1 cellular context compared by ENCODE assay signal in the genomic region with DNA sequence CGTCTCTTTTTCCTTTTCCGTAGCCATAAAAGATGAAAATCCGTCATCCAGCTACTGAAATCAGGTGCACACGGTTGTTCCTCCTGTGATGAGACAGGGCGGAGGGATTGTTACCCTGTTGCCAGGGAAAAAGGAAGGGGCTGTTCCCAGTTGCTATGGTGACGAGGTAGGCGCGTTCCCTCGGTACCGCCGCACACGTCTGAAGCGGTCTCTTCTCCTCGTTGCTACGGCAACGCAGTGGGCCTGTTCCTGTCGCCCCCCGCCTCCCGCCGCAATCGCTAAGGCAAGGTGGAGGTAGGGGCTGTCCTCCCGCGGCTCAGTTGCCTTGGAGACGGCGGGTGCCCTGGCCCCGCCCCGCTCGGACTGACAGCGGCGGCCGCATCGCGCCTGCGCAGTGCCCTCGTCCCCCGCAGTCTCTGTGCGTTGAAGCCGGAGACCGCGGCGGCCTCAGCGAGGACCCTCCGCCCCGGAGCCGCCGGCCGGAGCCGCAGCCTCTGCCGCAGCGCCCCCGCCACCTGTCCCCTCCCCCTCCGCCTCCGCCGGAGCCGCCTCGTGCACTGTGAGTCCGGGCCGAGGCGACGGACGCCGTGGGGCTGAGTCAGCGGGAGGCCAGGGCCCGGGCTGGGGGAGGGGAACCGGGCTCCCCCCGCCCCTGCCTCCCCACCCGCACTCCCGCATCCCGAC.
A peak's percentile ranks its signal among the peaks of the same experiment; 100 is the strongest.
TF ChIP-seq lines count a peak whose summit lies in the region.

Gene MAPRE3, plus strand, starts transcription at position 394 of the 684 bp plus-strand sequence. CDS start 51,582 bp downstream, outside the sequence.

TF ChIP-seq in H1, 55 proteins besides CTCF, POLR2A, EP300 and RAD21 (continued from another document):
- TF ChIP-seq, protein P1, sequence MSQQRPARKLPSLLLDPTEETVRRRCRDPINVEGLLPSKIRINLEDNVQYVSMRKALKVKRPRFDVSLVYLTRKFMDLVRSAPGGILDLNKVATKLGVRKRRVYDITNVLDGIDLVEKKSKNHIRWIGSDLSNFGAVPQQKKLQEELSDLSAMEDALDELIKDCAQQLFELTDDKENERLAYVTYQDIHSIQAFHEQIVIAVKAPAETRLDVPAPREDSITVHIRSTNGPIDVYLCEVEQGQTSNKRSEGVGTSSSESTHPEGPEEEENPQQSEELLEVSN (IDR thresholded peaks at IDR 0.05) = no peak
- TF ChIP-seq NANOG (IDR thresholded peaks at IDR 0.05; ENCODE audit: insufficient read depth, low read depth, low read length, poor library complexity, severe bottlenecking) = no peak
- peak in 1 of 2 experiments; percentile 48; a peak in 1 of 4 replicates for TF ChIP-seq HDAC2 (IDR thresholded peaks at IDR 0.05; ENCODE audit: borderline replicate concordance in 1 of 2, low read depth in 2 of 2, low read length in 2 of 2)
- no peak for TF ChIP-seq JUN (IDR thresholded peaks at IDR 0.05; ENCODE audit: low read depth, low read length)
- no peak for TF ChIP-seq KDM5A (IDR thresholded peaks at IDR 0.05; ENCODE audit: low read length)
- no peak for TF ChIP-seq RXRA (IDR thresholded peaks at IDR 0.05; ENCODE audit: insufficient read depth, low read depth, low read length)
- TF ChIP-seq CEBPB (IDR thresholded peaks at IDR 0.05; ENCODE audit: low read depth, low read length) = no peak
- no peak for TF ChIP-seq MAFK (IDR thresholded peaks at IDR 0.05; ENCODE audit: low read depth, low read length)
- TF ChIP-seq CTBP2 (IDR thresholded peaks at IDR 0.05; ENCODE audit: borderline replicate concordance, insufficient read depth, insufficient read length, low read length) = no peak
- no peak for TF ChIP-seq SP4 (IDR thresholded peaks at IDR 0.05; ENCODE audit: low read length)
- TF ChIP-seq CBX8 (IDR thresholded peaks at IDR 0.05; ENCODE audit: borderline replicate concordance, low read depth, low read length) = no peak
- no peak for TF ChIP-seq CBX5 (IDR thresholded peaks at IDR 0.05; ENCODE audit: low read depth, low read length)
- no peak for TF ChIP-seq BCL11A (IDR thresholded peaks at IDR 0.05; ENCODE audit: low read depth in 2 of 2, low read length in 2 of 2)
- no peak for TF ChIP-seq ATF3 (IDR thresholded peaks at IDR 0.05; ENCODE audit: insufficient read depth, low read depth, low read length)
- TF ChIP-seq CHD1 (IDR thresholded peaks at IDR 0.05; ENCODE audit: low read depth, low read length) = no peak
- no peak for TF ChIP-seq SUZ12 (IDR thresholded peaks at IDR 0.05; ENCODE audit: low read length)
- peak; percentile 81 for TF ChIP-seq KDM4A (IDR thresholded peaks at IDR 0.05; ENCODE audit: low read depth, low read length, severe bottlenecking)
- no peak for TF ChIP-seq RNF2 (IDR thresholded peaks at IDR 0.05; ENCODE audit: borderline replicate concordance, low read depth, low read length, missing control alignments, poor library complexity, severe bottlenecking)
- TF ChIP-seq YY1 (IDR thresholded peaks at IDR 0.05; ENCODE audit: low read depth, low read length) = no peak
- TF ChIP-seq RFX5 (IDR thresholded peaks at IDR 0.05; ENCODE audit: borderline replicate concordance, low read depth, low read length) = peak; percentile 48; the same call in 1 of the 2 replicates
- TF ChIP-seq, protein P2, sequence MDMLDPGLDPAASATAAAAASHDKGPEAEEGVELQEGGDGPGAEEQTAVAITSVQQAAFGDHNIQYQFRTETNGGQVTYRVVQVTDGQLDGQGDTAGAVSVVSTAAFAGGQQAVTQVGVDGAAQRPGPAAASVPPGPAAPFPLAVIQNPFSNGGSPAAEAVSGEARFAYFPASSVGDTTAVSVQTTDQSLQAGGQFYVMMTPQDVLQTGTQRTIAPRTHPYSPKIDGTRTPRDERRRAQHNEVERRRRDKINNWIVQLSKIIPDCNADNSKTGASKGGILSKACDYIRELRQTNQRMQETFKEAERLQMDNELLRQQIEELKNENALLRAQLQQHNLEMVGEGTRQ (IDR thresholded peaks at IDR 0.05; ENCODE audit: low read length) = no peak
- TF ChIP-seq ASH2L (IDR thresholded peaks at IDR 0.05; ENCODE audit: low read length) = peak; percentile 82
- TF ChIP-seq, protein P3, sequence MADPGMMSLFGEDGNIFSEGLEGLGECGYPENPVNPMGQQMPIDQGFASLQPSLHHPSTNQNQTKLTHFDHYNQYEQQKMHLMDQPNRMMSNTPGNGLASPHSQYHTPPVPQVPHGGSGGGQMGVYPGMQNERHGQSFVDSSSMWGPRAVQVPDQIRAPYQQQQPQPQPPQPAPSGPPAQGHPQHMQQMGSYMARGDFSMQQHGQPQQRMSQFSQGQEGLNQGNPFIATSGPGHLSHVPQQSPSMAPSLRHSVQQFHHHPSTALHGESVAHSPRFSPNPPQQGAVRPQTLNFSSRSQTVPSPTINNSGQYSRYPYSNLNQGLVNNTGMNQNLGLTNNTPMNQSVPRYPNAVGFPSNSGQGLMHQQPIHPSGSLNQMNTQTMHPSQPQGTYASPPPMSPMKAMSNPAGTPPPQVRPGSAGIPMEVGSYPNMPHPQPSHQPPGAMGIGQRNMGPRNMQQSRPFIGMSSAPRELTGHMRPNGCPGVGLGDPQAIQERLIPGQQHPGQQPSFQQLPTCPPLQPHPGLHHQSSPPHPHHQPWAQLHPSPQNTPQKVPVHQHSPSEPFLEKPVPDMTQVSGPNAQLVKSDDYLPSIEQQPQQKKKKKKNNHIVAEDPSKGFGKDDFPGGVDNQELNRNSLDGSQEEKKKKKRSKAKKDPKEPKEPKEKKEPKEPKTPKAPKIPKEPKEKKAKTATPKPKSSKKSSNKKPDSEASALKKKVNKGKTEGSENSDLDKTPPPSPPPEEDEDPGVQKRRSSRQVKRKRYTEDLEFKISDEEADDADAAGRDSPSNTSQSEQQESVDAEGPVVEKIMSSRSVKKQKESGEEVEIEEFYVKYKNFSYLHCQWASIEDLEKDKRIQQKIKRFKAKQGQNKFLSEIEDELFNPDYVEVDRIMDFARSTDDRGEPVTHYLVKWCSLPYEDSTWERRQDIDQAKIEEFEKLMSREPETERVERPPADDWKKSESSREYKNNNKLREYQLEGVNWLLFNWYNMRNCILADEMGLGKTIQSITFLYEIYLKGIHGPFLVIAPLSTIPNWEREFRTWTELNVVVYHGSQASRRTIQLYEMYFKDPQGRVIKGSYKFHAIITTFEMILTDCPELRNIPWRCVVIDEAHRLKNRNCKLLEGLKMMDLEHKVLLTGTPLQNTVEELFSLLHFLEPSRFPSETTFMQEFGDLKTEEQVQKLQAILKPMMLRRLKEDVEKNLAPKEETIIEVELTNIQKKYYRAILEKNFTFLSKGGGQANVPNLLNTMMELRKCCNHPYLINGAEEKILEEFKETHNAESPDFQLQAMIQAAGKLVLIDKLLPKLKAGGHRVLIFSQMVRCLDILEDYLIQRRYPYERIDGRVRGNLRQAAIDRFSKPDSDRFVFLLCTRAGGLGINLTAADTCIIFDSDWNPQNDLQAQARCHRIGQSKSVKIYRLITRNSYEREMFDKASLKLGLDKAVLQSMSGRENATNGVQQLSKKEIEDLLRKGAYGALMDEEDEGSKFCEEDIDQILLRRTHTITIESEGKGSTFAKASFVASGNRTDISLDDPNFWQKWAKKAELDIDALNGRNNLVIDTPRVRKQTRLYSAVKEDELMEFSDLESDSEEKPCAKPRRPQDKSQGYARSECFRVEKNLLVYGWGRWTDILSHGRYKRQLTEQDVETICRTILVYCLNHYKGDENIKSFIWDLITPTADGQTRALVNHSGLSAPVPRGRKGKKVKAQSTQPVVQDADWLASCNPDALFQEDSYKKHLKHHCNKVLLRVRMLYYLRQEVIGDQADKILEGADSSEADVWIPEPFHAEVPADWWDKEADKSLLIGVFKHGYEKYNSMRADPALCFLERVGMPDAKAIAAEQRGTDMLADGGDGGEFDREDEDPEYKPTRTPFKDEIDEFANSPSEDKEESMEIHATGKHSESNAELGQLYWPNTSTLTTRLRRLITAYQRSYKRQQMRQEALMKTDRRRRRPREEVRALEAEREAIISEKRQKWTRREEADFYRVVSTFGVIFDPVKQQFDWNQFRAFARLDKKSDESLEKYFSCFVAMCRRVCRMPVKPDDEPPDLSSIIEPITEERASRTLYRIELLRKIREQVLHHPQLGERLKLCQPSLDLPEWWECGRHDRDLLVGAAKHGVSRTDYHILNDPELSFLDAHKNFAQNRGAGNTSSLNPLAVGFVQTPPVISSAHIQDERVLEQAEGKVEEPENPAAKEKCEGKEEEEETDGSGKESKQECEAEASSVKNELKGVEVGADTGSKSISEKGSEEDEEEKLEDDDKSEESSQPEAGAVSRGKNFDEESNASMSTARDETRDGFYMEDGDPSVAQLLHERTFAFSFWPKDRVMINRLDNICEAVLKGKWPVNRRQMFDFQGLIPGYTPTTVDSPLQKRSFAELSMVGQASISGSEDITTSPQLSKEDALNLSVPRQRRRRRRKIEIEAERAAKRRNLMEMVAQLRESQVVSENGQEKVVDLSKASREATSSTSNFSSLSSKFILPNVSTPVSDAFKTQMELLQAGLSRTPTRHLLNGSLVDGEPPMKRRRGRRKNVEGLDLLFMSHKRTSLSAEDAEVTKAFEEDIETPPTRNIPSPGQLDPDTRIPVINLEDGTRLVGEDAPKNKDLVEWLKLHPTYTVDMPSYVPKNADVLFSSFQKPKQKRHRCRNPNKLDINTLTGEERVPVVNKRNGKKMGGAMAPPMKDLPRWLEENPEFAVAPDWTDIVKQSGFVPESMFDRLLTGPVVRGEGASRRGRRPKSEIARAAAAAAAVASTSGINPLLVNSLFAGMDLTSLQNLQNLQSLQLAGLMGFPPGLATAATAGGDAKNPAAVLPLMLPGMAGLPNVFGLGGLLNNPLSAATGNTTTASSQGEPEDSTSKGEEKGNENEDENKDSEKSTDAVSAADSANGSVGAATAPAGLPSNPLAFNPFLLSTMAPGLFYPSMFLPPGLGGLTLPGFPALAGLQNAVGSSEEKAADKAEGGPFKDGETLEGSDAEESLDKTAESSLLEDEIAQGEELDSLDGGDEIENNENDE (IDR thresholded peaks at IDR 0.05; ENCODE audit: insufficient replicate concordance, low read length) = no peak
- no peak for TF ChIP-seq EGR1 (IDR thresholded peaks at IDR 0.05; ENCODE audit: borderline replicate concordance, low read depth, low read length)
- no peak for TF ChIP-seq BRCA1 (IDR thresholded peaks at IDR 0.05; ENCODE audit: low read depth, low read length)
- TF ChIP-seq, protein P4, sequence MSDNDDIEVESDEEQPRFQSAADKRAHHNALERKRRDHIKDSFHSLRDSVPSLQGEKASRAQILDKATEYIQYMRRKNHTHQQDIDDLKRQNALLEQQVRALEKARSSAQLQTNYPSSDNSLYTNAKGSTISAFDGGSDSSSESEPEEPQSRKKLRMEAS (IDR thresholded peaks at IDR 0.05) = no peak
- peak; percentile 55 for TF ChIP-seq PHF8 (conservative IDR thresholded peaks at IDR 0.05; ENCODE audit: low read depth, low read length)
- TF ChIP-seq CHD2 (IDR thresholded peaks at IDR 0.05; ENCODE audit: low read length) = no peak
- TF ChIP-seq POLR2AphosphoS5 (IDR thresholded peaks at IDR 0.05; ENCODE audit: low read depth, low read length) = no peak
- 0 out of 2 replicates have a peak, but pooled peaks have one; percentile 34 for TF ChIP-seq RBBP5 (IDR thresholded peaks at IDR 0.05; ENCODE audit: borderline replicate concordance, low read depth, low read length)
- no peak for TF ChIP-seq FOSL1 (IDR thresholded peaks at IDR 0.05; ENCODE audit: insufficient read depth, low read depth, low read length)
- TF ChIP-seq CREB1 (IDR thresholded peaks at IDR 0.05) = no peak; the same call in 1 of the 2 replicates
- no peak for TF ChIP-seq SP1 (IDR thresholded peaks at IDR 0.05; ENCODE audit: low read depth, low read length)
- no peak for TF ChIP-seq SP2 (IDR thresholded peaks at IDR 0.05; ENCODE audit: low read length)
- no peak for TF ChIP-seq TEAD4 (IDR thresholded peaks at IDR 0.05; ENCODE audit: low read depth, low read length)
- no peak for TF ChIP-seq TBP (IDR thresholded peaks at IDR 0.05; ENCODE audit: low read depth, low read length)
- TF ChIP-seq BACH1 (IDR thresholded peaks at IDR 0.05; ENCODE audit: low read length) = no peak
- no peak for TF ChIP-seq SIRT6 (IDR thresholded peaks at IDR 0.05; ENCODE audit: low read length)
- no peak for TF ChIP-seq TAF7 (optimal IDR thresholded peaks at IDR 0.05; ENCODE audit: borderline replicate concordance, low read depth, low read length)
- no peak for TF ChIP-seq TAF1 (IDR thresholded peaks at IDR 0.05; ENCODE audit: low read depth, low read length)
TF ChIP-seq in H1: peak in this region for 9.
